In genomic region chr9:133956520-133957076, GRCh38 we compare ENCODE assay signal across 8 cellular contexts. TPM values are rescaled to one million over a fixed set of nuclear protein-coding genes. Genes with fewer than 3 reads are reported as not detected.
DNase-seq lines count a peak whose midpoint lies in the region; ATAC-seq, FAIRE-seq and TF ChIP-seq lines count a peak whose summit lies in the region.

No MANE protein-coding gene starts in this region.

- in situ Hi-C loops in HepG2 (cut with HindIII; ENCODE audit: extremely low pct_ligation_motif_present, low pct_unique_long_range_greater_than_20kb): no loop called here

- H3K27ac ChIP-seq in HepG2 (ENCODE audit: extremely low read length, insufficient read depth, low read length) (no peak overlapping the region), upper lobe of right lung (peak overlapping the region; percentile 71)

- WGBS in HepG2 (ENCODE audit: low lambda C conversion rate): 94% methylated on average over 7 of the region's 14 CpGs

- no peak for TF ChIP-seq POLR2A in HepG2 (IDR thresholded peaks at IDR 0.05; ENCODE audit: insufficient read depth in 1 of 2, low read depth in 2 of 2, low read length in 2 of 2)

- H3K36me3 ChIP-seq in HepG2 (replicated peaks in 1 of 2; ENCODE audit: control insufficient read depth in 1 of 2, insufficient read depth in 2 of 2, low read length in 2 of 2) (peaks cover 4 to 8% of the 10 kb centered on the region in 2 experiments; a peak in 3 of 5 replicates), upper lobe of right lung (no peaks in the 10 kb centered on the region)

- no peaks in the 10 kb centered on the region for H3K27me3 Mint-ChIP-seq in activated T-cell treated with anti-CD3 and anti-CD28 coated beads, Interleukin-2, amount 50 U/mL, for 72 hours (ENCODE audit: low read depth)
- H3K27me3 Mint-ChIP-seq in brain: no peaks in the 10 kb centered on the region

- no peak overlapping the region for H2AFZ ChIP-seq in HepG2 (ENCODE audit: low read length)

- no peak overlapping the region for H3K4me2 ChIP-seq in HepG2 (ENCODE audit: low read depth, low read length)

- no peak for ATAC-seq in activated T-cell treated with anti-CD3 and anti-CD28 coated beads, Interleukin-2, amount 50 U/mL, for 72 hours (replicated peaks in 1 of 2)
- ATAC-seq in HepG2 (no peak), upper lobe of right lung (peak; percentile 66)

- no peak overlapping the region for H3K4me3 ChIP-seq in HepG2 (replicated peaks in 1 of 3; ENCODE audit: insufficient read depth in 1 of 3, low read depth in 2 of 3, low read length in 3 of 3)
- no peak overlapping the region for H3K4me3 ChIP-seq in upper lobe of right lung

- no peak for DNase-seq in activated T-cell treated with anti-CD3 and anti-CD28 coated beads, Interleukin-2, amount 50 U/mL, for 72 hours
- DNase-seq in activated T-cell treated with anti-CD3 and anti-CD28 coated beads, Interleukin-2, amount 50 U/mL, for 48 hours: no peak
- no peak for DNase-seq in HepG2 (ENCODE audit: low spot score)
- no peak for DNase-seq in upper lobe of right lung
- DNase-seq in CD1c-positive myeloid dendritic cell (ENCODE audit: extremely low spot score): no peak
- no peak for DNase-seq in stimulated activated naive CD4-positive, alpha-beta T cell treated with Interleukin-2 at 50 U/mL for 16 hours (lab: John Stamatoyannopoulos, UW)
- no peak for DNase-seq in amygdala (lab: John Stamatoyannopoulos, UW)

- no peak for TF ChIP-seq CTCF in brain (conservative IDR thresholded peaks at IDR 0.05)
- no peak for TF ChIP-seq CTCF in HepG2 (CRISPR knock-in tag; IDR thresholded peaks at IDR 0.05)
- no peak for TF ChIP-seq CTCF in upper lobe of right lung (IDR thresholded peaks at IDR 0.05)

- H3K4me1 Mint-ChIP-seq in activated T-cell treated with anti-CD3 and anti-CD28 coated beads, Interleukin-2, amount 50 U/mL, for 72 hours (ENCODE audit: low read depth): peaks cover 19% of the 10 kb centered on the region
- H3K4me1 Mint-ChIP-seq in brain: peaks cover 76% of the 10 kb centered on the region

- intact Hi-C loops in HepG2 (cut with micrococcal nuclease; ENCODE audit: unreplicated experiment): no loop called here
- intact Hi-C loops in upper lobe of right lung (cut with DNase I): no loop called here

- POLR2A ChIA-PET in HepG2 (lab: Yijun Ruan, JAX): no interaction called here

- no peaks in the 10 kb centered on the region for H3K9me3 Mint-ChIP-seq in activated T-cell treated with anti-CD3 and anti-CD28 coated beads, Interleukin-2, amount 50 U/mL, for 72 hours
- H3K9me3 Mint-ChIP-seq in brain: no peaks in the 10 kb centered on the region

- peak overlapping the region; percentile 70 to 73 for H3K4me3 Mint-ChIP-seq in activated T-cell treated with anti-CD3 and anti-CD28 coated beads, Interleukin-2, amount 50 U/mL, for 72 hours
- peak overlapping the region; percentile 51 to 69 (median 60) for H3K4me3 Mint-ChIP-seq in brain

- no peak for TF ChIP-seq EP300 in HepG2 (IDR thresholded peaks at IDR 0.05; ENCODE audit: low read depth in 2 of 2, low read length in 2 of 2)
- TF ChIP-seq EP300 in HepG2 (CRISPR knock-in tag; IDR thresholded peaks at IDR 0.05; ENCODE audit: borderline replicate concordance): no peak

- H3K27me3 ChIP-seq in HepG2 (ENCODE audit: control insufficient read depth in 1 of 2, insufficient read depth in 2 of 2, low read length in 2 of 2) (no peaks in the 10 kb centered on the region), upper lobe of right lung (no peaks in the 10 kb centered on the region)

- CTCF ChIA-PET in HepG2 (lab: Yijun Ruan, JAX; ENCODE audit: low intra/inter-chr PET ratio, low total read pairs): no interaction called here

- no TSS peak for BruUV-seq in HepG2 (replicated peaks; lab: Mats Ljungman, UMichigan)

- H3K36me3 Mint-ChIP-seq in activated T-cell treated with anti-CD3 and anti-CD28 coated beads, Interleukin-2, amount 50 U/mL, for 72 hours (ENCODE audit: insufficient read depth in 2 of 2): no peaks in the 10 kb centered on the region
- peaks cover 6% of the 10 kb centered on the region for H3K36me3 Mint-ChIP-seq in brain

- FAIRE-seq in HepG2 (lab: Jason Lieb, UNC): no peak

- H4K20me1 ChIP-seq in HepG2 (ENCODE audit: insufficient read depth, low read length): peaks cover 45% of the 10 kb centered on the region

- H3K27ac Mint-ChIP-seq in activated T-cell treated with anti-CD3 and anti-CD28 coated beads, Interleukin-2, amount 50 U/mL, for 72 hours: peak overlapping the region; percentile 77
- H3K27ac Mint-ChIP-seq in brain: peak overlapping the region; percentile 78 to 95 (median 91)

- H3K9ac ChIP-seq in HepG2 (ENCODE audit: insufficient read depth, low read depth, low read length): no peak overlapping the region

- TF ChIP-seq RAD21 in HepG2 (CRISPR knock-in tag; IDR thresholded peaks at IDR 0.05): no peak

- H3K4me1 ChIP-seq in HepG2 (ENCODE audit: insufficient read depth, low read length) (peaks cover 20% of the 10 kb centered on the region), upper lobe of right lung (peaks cover 52% of the 10 kb centered on the region)

- H3K9me3 ChIP-seq in HepG2 (ENCODE audit: low read length) (no peaks in the 10 kb centered on the region), upper lobe of right lung (no peaks in the 10 kb centered on the region)

- H3K79me2 ChIP-seq in HepG2 (ENCODE audit: insufficient read depth, low read length): peaks cover 76% of the 10 kb centered on the region

TF ChIP-seq in HepG2, 621 proteins besides CTCF, POLR2A, EP300 and RAD21:
- no peak for TF ChIP-seq CBX2 (IDR thresholded peaks at IDR 0.05; ENCODE audit: low read depth, low read length)
- TF ChIP-seq CBX2 (CRISPR knock-in tag; IDR thresholded peaks at IDR 0.05; ENCODE audit: low read depth): no peak
- peak; percentile 58; the same call in 1 of the 2 replicates for TF ChIP-seq HNRNPL (IDR thresholded peaks at IDR 0.05; ENCODE audit: low read depth, low read length)
- peak; percentile 15; the same call in 1 of the 2 replicates for TF ChIP-seq TFAP4 (IDR thresholded peaks at IDR 0.05; ENCODE audit: borderline replicate concordance, low read depth)
- no peak for TF ChIP-seq ZNF878 (CRISPR knock-in tag; IDR thresholded peaks at IDR 0.05)
- TF ChIP-seq TEAD3 (CRISPR knock-in tag; optimal IDR thresholded peaks at IDR 0.05; ENCODE audit: borderline replicate concordance): no peak
- TF ChIP-seq ZNF75D (CRISPR knock-in tag; IDR thresholded peaks at IDR 0.05; ENCODE audit: borderline replicate concordance): no peak
- TF ChIP-seq AGO2 (optimal IDR thresholded peaks at IDR 0.05; ENCODE audit: low read depth, low read length): peak; percentile 34

RNA-seq across cellular contexts. Expression of gene VAV2, which starts 35.5 kb away (rescaled TPM):
- 1 to 10 TPM; 4.6 to 5.1 TPM for total RNA-seq in activated T-cell treated with anti-CD3 and anti-CD28 coated beads, Interleukin-2, amount 50 U/mL, for 72 hours
- 80.6 TPM for polyA plus RNA-seq in brain (ENCODE audit: insufficient read depth, low read depth, low replicate concordance)
- 21.2 and 22.5 TPM in 2 replicates for total RNA-seq in HepG2 (2016; rRNA removed; fragmentation: Illumina TruSeq; extraction: Trizol)
- 11.6 and 15.3 TPM in 2 replicates for total RNA-seq in HepG2 (2016; cell fraction: cytosol; rRNA removed; fragmentation: Illumina TruSeq; extraction: Trizol; ENCODE audit: low read depth)
- total RNA-seq in HepG2 (2016; cell fraction: insoluble cytoplasmic fraction; rRNA removed; fragmentation: Illumina TruSeq; extraction: Trizol): 17.5 and 22.6 TPM in 2 replicates
- 15.0 and 15.8 TPM in 2 replicates for total RNA-seq in HepG2 (2016; cell fraction: membrane; rRNA removed; fragmentation: Illumina TruSeq; extraction: Trizol)
- 24.8 and 26.3 TPM in 2 replicates for total RNA-seq in HepG2 (2016; cell fraction: nucleus; rRNA removed; fragmentation: Illumina TruSeq; extraction: Trizol)
- 22.9 and 32.7 TPM in 2 replicates for polyA plus RNA-seq in HepG2 (2011; rRNA removed)
- polyA plus RNA-seq in HepG2 (2011; cell fraction: cytosol; rRNA removed): 23.2 and 24.2 TPM in 2 replicates
- polyA plus RNA-seq in HepG2 (2011; cell fraction: nucleus; rRNA removed): 70.9 and 79.3 TPM in 2 replicates
- polyA plus RNA-seq in HepG2 (2012): 34.9 and 35.5 TPM in 2 replicates
- 2.1 and 2.5 TPM in 2 replicates for polyA plus RNA-seq in HepG2 (2016; cell fraction: cytosol; fragmentation: Illumina TruSeq; extraction: Trizol; ENCODE audit: low read depth)
- 21.5 and 26.8 TPM in 2 replicates for polyA plus RNA-seq in HepG2 (2016; cell fraction: insoluble cytoplasmic fraction; fragmentation: Illumina TruSeq; extraction: Trizol; ENCODE audit: low read depth)
- 8.7 and 9.2 TPM in 2 replicates for polyA plus RNA-seq in HepG2 (2016; cell fraction: membrane; fragmentation: Illumina TruSeq; extraction: Trizol; ENCODE audit: low read depth)
- polyA plus RNA-seq in HepG2 (2016; cell fraction: nucleus; fragmentation: Illumina TruSeq; extraction: Trizol; ENCODE audit: insufficient read depth, low read depth): 61.9 and 62.3 TPM in 2 replicates
- polyA minus RNA-seq in HepG2 (2011; rRNA and poly(A)+ RNA removed; ENCODE audit: low replicate concordance): 37.6 and 51.8 TPM in 2 replicates
- polyA minus RNA-seq in HepG2 (2011; cell fraction: cytosol; rRNA and poly(A)+ RNA removed): 33.6 and 35.2 TPM in 2 replicates
- polyA minus RNA-seq in HepG2 (2011; cell fraction: nucleus; rRNA and poly(A)+ RNA removed): 32.7 and 34.4 TPM in 2 replicates
- 34.6 TPM for total RNA-seq in upper lobe of right lung
